Comparison of ENCODE assay signal across 13 cellular contexts in the genomic region with DNA sequence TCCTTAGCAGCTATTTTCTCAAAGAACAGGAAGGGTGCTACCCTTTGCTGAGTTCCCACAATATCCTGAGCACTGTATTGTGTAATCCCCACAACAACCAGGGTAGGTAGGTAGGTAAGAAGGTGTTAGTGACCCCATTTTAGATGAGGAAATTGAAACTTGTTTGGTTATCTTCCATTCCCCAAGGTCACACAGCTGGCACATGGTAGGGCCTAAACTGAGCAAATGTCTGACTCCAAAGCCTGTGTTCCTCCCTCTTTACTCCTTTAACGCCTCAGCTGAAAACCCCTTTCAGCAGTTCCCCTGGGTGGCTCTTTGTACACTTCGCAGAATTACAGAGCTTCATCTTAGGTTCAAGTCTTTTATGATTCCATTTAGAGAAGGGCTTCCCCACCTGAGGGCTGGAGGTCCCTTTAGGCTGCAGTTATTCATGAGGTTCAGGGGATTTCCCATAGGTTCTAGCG. TPM values are rescaled to one million over a fixed set of nuclear protein-coding genes. Genes with fewer than 3 reads are reported as not detected.
DNase-seq lines count a peak whose midpoint lies in the region; ATAC-seq and TF ChIP-seq lines count a peak whose summit lies in the region.
"Had no signal": no experiment of that assay in that cellular context is flagged by ENCODE, and none has a peak within 500 bp of the region (broad histone marks: within the 10 kb centered on the region; RNA-seq: fewer than 3 reads in every experiment).

No MANE protein-coding gene starts in this region.

- ATAC-seq in activated naive CD8-positive, alpha-beta T cell treated with anti-CD3 and anti-CD28 coated beads, Interleukin-2, amount 50 U/mL, for 24 hours: peak; percentile 69
- peak; percentile 57 for ATAC-seq in stimulated activated effector memory CD8-positive, alpha-beta T cell treated with anti-CD3 and anti-CD28 coated beads, Interleukin-12 subunit alpha, Interleukin-12 subunit beta, amount 100 ng/mL, for 72 hours
- no peak for ATAC-seq in GM19455 (IDR thresholded peaks at IDR 0.05; ENCODE audit: unreplicated experiment)
- ATAC-seq: gastrocnemius medialis had no signal

- TF ChIP-seq CTCF in dorsolateral prefrontal cortex (IDR thresholded peaks at IDR 0.05 in 54 of 56, conservative IDR thresholded peaks at IDR 0.05 in 2 of 56; ENCODE audit: low read depth in 1 of 56, partially characterized antibody in 56 of 56): no peak

- peaks cover 9% of the 10 kb centered on the region for H3K9me3 ChIP-seq in KOPT-K1 (ENCODE audit: insufficient read depth, low read length, poor library complexity, severe bottlenecking)
- H3K9me3 ChIP-seq: gastrocnemius medialis, uterus had no signal

- intact Hi-C loops in dorsolateral prefrontal cortex (cut with DNase I): no loop called here

- peak overlapping the region; percentile 84 for H3K27ac Mint-ChIP-seq in activated naive CD8-positive, alpha-beta T cell treated with anti-CD3 and anti-CD28 coated beads, Interleukin-2, amount 50 U/mL, for 24 hours
- peak overlapping the region; percentile 93 for H3K27ac Mint-ChIP-seq in stimulated activated effector memory CD8-positive, alpha-beta T cell treated with anti-CD3 and anti-CD28 coated beads, Interleukin-12 subunit alpha, Interleukin-12 subunit beta, amount 100 ng/mL, for 72 hours

- H3K4me3 Mint-ChIP-seq in activated naive CD8-positive, alpha-beta T cell treated with anti-CD3 and anti-CD28 coated beads, Interleukin-2, amount 50 U/mL, for 24 hours: peak overlapping the region; percentile 10
- peak overlapping the region; percentile 36 for H3K4me3 Mint-ChIP-seq in stimulated activated effector memory CD8-positive, alpha-beta T cell treated with anti-CD3 and anti-CD28 coated beads, Interleukin-12 subunit alpha, Interleukin-12 subunit beta, amount 100 ng/mL, for 72 hours

- peak overlapping the region; percentile 20 for H3K27ac ChIP-seq in KOPT-K1 (ENCODE audit: low read depth, low read length, poor library complexity, severe bottlenecking)
- H3K27ac ChIP-seq in dorsolateral prefrontal cortex: no peak overlapping the region
- H3K27ac ChIP-seq: gastrocnemius medialis, uterus had no signal

- peaks cover 0 to 5% (median 0%) of the 10 kb centered on the region in 45 donors for H3K27me3 ChIP-seq in dorsolateral prefrontal cortex
- H3K27me3 ChIP-seq: gastrocnemius medialis, uterus had no signal

- peaks cover 4% of the 10 kb centered on the region for H3K9me3 Mint-ChIP-seq in activated naive CD8-positive, alpha-beta T cell treated with anti-CD3 and anti-CD28 coated beads, Interleukin-2, amount 50 U/mL, for 24 hours
- H3K9me3 Mint-ChIP-seq in stimulated activated effector memory CD8-positive, alpha-beta T cell treated with anti-CD3 and anti-CD28 coated beads, Interleukin-12 subunit alpha, Interleukin-12 subunit beta, amount 100 ng/mL, for 72 hours: peaks cover 5% of the 10 kb centered on the region

- H3K4me1 Mint-ChIP-seq in activated naive CD8-positive, alpha-beta T cell treated with anti-CD3 and anti-CD28 coated beads, Interleukin-2, amount 50 U/mL, for 24 hours: peaks cover 24% of the 10 kb centered on the region
- H3K4me1 Mint-ChIP-seq in stimulated activated effector memory CD8-positive, alpha-beta T cell treated with anti-CD3 and anti-CD28 coated beads, Interleukin-12 subunit alpha, Interleukin-12 subunit beta, amount 100 ng/mL, for 72 hours: peaks cover 42% of the 10 kb centered on the region

- no peaks in the 10 kb centered on the region for H3K27me3 Mint-ChIP-seq in activated naive CD8-positive, alpha-beta T cell treated with anti-CD3 and anti-CD28 coated beads, Interleukin-2, amount 50 U/mL, for 24 hours

- H3K4me3 ChIP-seq in dorsolateral prefrontal cortex: no peak overlapping the region
- H3K4me3 ChIP-seq: gastrocnemius medialis, uterus had no signal

- H3K36me3 ChIP-seq in KOPT-K1 (ENCODE audit: insufficient read depth, low read length): no peaks in the 10 kb centered on the region
- H3K36me3 ChIP-seq: gastrocnemius medialis, uterus had no signal

- peak; percentile 69 for DNase-seq in activated CD8-positive, alpha-beta memory T cell treated with anti-CD3 and anti-CD28 coated beads for 24 hours
- DNase-seq in activated CD8-positive, alpha-beta memory T cell treated with anti-CD3 and anti-CD28 coated beads, Interleukin-2, amount 50 U/mL, for 48 hours: no peak
- peak; percentile 10 for DNase-seq in activated naive CD8-positive, alpha-beta T cell treated with anti-CD3 and anti-CD28 coated beads, Interleukin-2, amount 50 U/mL, for 24 hours
- no peak for DNase-seq in stimulated activated effector memory CD8-positive, alpha-beta T cell treated with anti-CD3 and anti-CD28 coated beads, Interleukin-12 subunit alpha, Interleukin-12 subunit beta, amount 100 ng/mL, for 72 hours (ENCODE audit: low spot score in 2 of 2)
- DNase-seq in dorsolateral prefrontal cortex (no peak), GM19240 (ENCODE audit: insufficient read length, low spot score) (no peak)
- DNase-seq: gastrocnemius medialis, NCI-H1694 treated with DMSO at 0.1 percent for 48 hours, NCI-H69, SW 1271, uterus had no signal

- H3K36me3 Mint-ChIP-seq in activated naive CD8-positive, alpha-beta T cell treated with anti-CD3 and anti-CD28 coated beads, Interleukin-2, amount 50 U/mL, for 24 hours (ENCODE audit: low read depth): no peaks in the 10 kb centered on the region
- H3K36me3 Mint-ChIP-seq in stimulated activated effector memory CD8-positive, alpha-beta T cell treated with anti-CD3 and anti-CD28 coated beads, Interleukin-12 subunit alpha, Interleukin-12 subunit beta, amount 100 ng/mL, for 72 hours: no peaks in the 10 kb centered on the region

RNA-seq across cellular contexts. Expression of gene RIC8B, which starts 26.5 kb away (rescaled TPM):
- total RNA-seq in dorsolateral prefrontal cortex: 10 to 100 TPM; 21.0 to 54.9 (median 36.6) TPM

Comparison
In these comparisons a context has a peak if more than half of its experiments do, and no peak if none do; other contexts are left out.
1. DNase-seq: peak in activated CD8-positive, alpha-beta memory T cell treated with anti-CD3 and anti-CD28 coated beads for 24 hours (single experiment) and activated naive CD8-positive, alpha-beta T cell treated with anti-CD3 and anti-CD28 coated beads, Interleukin-2, amount 50 U/mL, for 24 hours (single experiment); none in activated CD8-positive, alpha-beta memory T cell treated with anti-CD3 and anti-CD28 coated beads, Interleukin-2, amount 50 U/mL, for 48 hours (single experiment), stimulated activated effector memory CD8-positive, alpha-beta T cell treated with anti-CD3 and anti-CD28 coated beads, Interleukin-12 subunit alpha, Interleukin-12 subunit beta, amount 100 ng/mL, for 72 hours (0 of 2), dorsolateral prefrontal cortex (0 of 10) and GM19240 (single experiment).